8 cellular contexts compared by ENCODE assay signal in genomic region chr15:74723754-74724334, GRCh38. TPM values are rescaled to one million over a fixed set of nuclear protein-coding genes. Genes with fewer than 3 reads are reported as not detected.
DNase-seq lines count a peak whose midpoint lies in the region; ATAC-seq and FAIRE-seq lines count a peak whose summit lies in the region.

No MANE protein-coding gene starts in this region.

- intact Hi-C loops in posterior vena cava (cut with DNase I), result no loop called here

- H3K27ac Mint-ChIP-seq in activated naive CD8-positive, alpha-beta T cell, result peak overlapping the region; percentile 13
- no peak overlapping the region for H3K27ac Mint-ChIP-seq in activated naive CD8-positive, alpha-beta T cell treated with anti-CD3 and anti-CD28 coated beads, Interleukin-2, amount 50 U/mL, for 24 hours
- no peak overlapping the region for H3K27ac Mint-ChIP-seq in activated T-helper 17 cell treated with anti-CD3 and anti-CD28 coated beads, Interleukin-2, amount 50 U/mL, for 72 hours
- no peak overlapping the region for H3K27ac Mint-ChIP-seq in T-helper 2 cell treated with Interferon-gamma antibody and Interleukin-4, amounts not matched to agents 5 μg/mL and 100 μg/mL, for 36 hours

- H3K4me1 Mint-ChIP-seq in activated naive CD8-positive, alpha-beta T cell (ENCODE audit: low read depth), result peaks cover 12% of the 10 kb centered on the region
- H3K4me1 Mint-ChIP-seq in activated naive CD8-positive, alpha-beta T cell treated with anti-CD3 and anti-CD28 coated beads, Interleukin-2, amount 50 U/mL, for 24 hours, result peaks cover 13% of the 10 kb centered on the region
- peaks cover 6% of the 10 kb centered on the region for H3K4me1 Mint-ChIP-seq in activated T-helper 17 cell treated with anti-CD3 and anti-CD28 coated beads, Interleukin-2, amount 50 U/mL, for 72 hours
- H3K4me1 Mint-ChIP-seq in T-helper 2 cell treated with Interferon-gamma antibody and Interleukin-4, amounts not matched to agents 5 μg/mL and 100 μg/mL, for 36 hours (ENCODE audit: low read depth), result peaks cover 9% of the 10 kb centered on the region

- FAIRE-seq in islet of Langerhans (lab: Jason Lieb, UNC), result peak; percentile 55

- DNase-seq in activated naive CD8-positive, alpha-beta T cell treated with anti-CD3 and anti-CD28 coated beads, Interleukin-2, amount 50 U/mL, for 24 hours, result no peak
- DNase-seq in NCI-H187 treated with DMSO at 0.1 percent for 48 hours (lab: John Stamatoyannopoulos, UW), result peak; percentile 37
- DNase-seq in 8988T, result no peak
- no peak for DNase-seq in T-helper 2 cell treated with Interferon-gamma antibody and Interleukin-4, amounts not matched to agents 5 μg/mL and 100 μg/mL, for 36 hours (ENCODE audit: low spot score)
- no peak for DNase-seq in posterior vena cava (ENCODE audit: low spot score)

- peak overlapping the region; percentile 57 for H3K4me3 Mint-ChIP-seq in activated naive CD8-positive, alpha-beta T cell
- H3K4me3 Mint-ChIP-seq in activated naive CD8-positive, alpha-beta T cell treated with anti-CD3 and anti-CD28 coated beads, Interleukin-2, amount 50 U/mL, for 24 hours, result no peak overlapping the region
- H3K4me3 Mint-ChIP-seq in activated T-helper 17 cell treated with anti-CD3 and anti-CD28 coated beads, Interleukin-2, amount 50 U/mL, for 72 hours, result peak overlapping the region; percentile 84
- no peak overlapping the region for H3K4me3 Mint-ChIP-seq in T-helper 2 cell treated with Interferon-gamma antibody and Interleukin-4, amounts not matched to agents 5 μg/mL and 100 μg/mL, for 36 hours

- no peak for ATAC-seq in activated naive CD8-positive, alpha-beta T cell treated with anti-CD3 and anti-CD28 coated beads, Interleukin-2, amount 50 U/mL, for 24 hours
- no peak for ATAC-seq in activated T-helper 17 cell treated with anti-CD3 and anti-CD28 coated beads, Interleukin-2, amount 50 U/mL, for 72 hours (replicated peaks)

- no peaks in the 10 kb centered on the region for H3K9me3 Mint-ChIP-seq in activated naive CD8-positive, alpha-beta T cell (ENCODE audit: low read depth)
- H3K9me3 Mint-ChIP-seq in activated naive CD8-positive, alpha-beta T cell treated with anti-CD3 and anti-CD28 coated beads, Interleukin-2, amount 50 U/mL, for 24 hours, result no peaks in the 10 kb centered on the region
- no peaks in the 10 kb centered on the region for H3K9me3 Mint-ChIP-seq in activated T-helper 17 cell treated with anti-CD3 and anti-CD28 coated beads, Interleukin-2, amount 50 U/mL, for 72 hours
- no peaks in the 10 kb centered on the region for H3K9me3 Mint-ChIP-seq in T-helper 2 cell treated with Interferon-gamma antibody and Interleukin-4, amounts not matched to agents 5 μg/mL and 100 μg/mL, for 36 hours

- H3K27me3 Mint-ChIP-seq in activated naive CD8-positive, alpha-beta T cell, result peaks cover 5% of the 10 kb centered on the region
- peaks cover 19% of the 10 kb centered on the region for H3K27me3 Mint-ChIP-seq in activated naive CD8-positive, alpha-beta T cell treated with anti-CD3 and anti-CD28 coated beads, Interleukin-2, amount 50 U/mL, for 24 hours
- no peaks in the 10 kb centered on the region for H3K27me3 Mint-ChIP-seq in activated T-helper 17 cell treated with anti-CD3 and anti-CD28 coated beads, Interleukin-2, amount 50 U/mL, for 72 hours
- peaks cover 28% of the 10 kb centered on the region for H3K27me3 Mint-ChIP-seq in T-helper 2 cell treated with Interferon-gamma antibody and Interleukin-4, amounts not matched to agents 5 μg/mL and 100 μg/mL, for 36 hours (ENCODE audit: low read depth)

- H3K36me3 Mint-ChIP-seq in activated naive CD8-positive, alpha-beta T cell, result no peaks in the 10 kb centered on the region
- no peaks in the 10 kb centered on the region for H3K36me3 Mint-ChIP-seq in activated naive CD8-positive, alpha-beta T cell treated with anti-CD3 and anti-CD28 coated beads, Interleukin-2, amount 50 U/mL, for 24 hours (ENCODE audit: low read depth)
- no peaks in the 10 kb centered on the region for H3K36me3 Mint-ChIP-seq in activated T-helper 17 cell treated with anti-CD3 and anti-CD28 coated beads, Interleukin-2, amount 50 U/mL, for 72 hours (ENCODE audit: low read depth)
- no peaks in the 10 kb centered on the region for H3K36me3 Mint-ChIP-seq in T-helper 2 cell treated with Interferon-gamma antibody and Interleukin-4, amounts not matched to agents 5 μg/mL and 100 μg/mL, for 36 hours (ENCODE audit: low read depth)

RNA-seq across cellular contexts. Expression of gene CYP1A1, which starts 1.5 kb away (rescaled TPM):
- 10 to 100 TPM in 1 of 2 donors, 1 to 10 TPM in 1; 3.3 to 11.4 TPM for total RNA-seq in activated T-helper 17 cell treated with anti-CD3 and anti-CD28 coated beads, Interleukin-2, amount 50 U/mL, for 72 hours
- under 1 TPM in 1 of 2 donors, not detected in 1; 0.48 TPM for total RNA-seq in posterior vena cava

RNA-seq across cellular contexts. Expression of gene CYP1A2, which starts 24.8 kb away (rescaled TPM):
- not detected for total RNA-seq in activated T-helper 17 cell treated with anti-CD3 and anti-CD28 coated beads, Interleukin-2, amount 50 U/mL, for 72 hours
- not detected for total RNA-seq in posterior vena cava

RNA-seq across cellular contexts. Expression of gene EDC3, which starts 28.0 kb away (rescaled TPM):
- 10 to 100 TPM; 47.9 to 56.0 TPM for total RNA-seq in activated T-helper 17 cell treated with anti-CD3 and anti-CD28 coated beads, Interleukin-2, amount 50 U/mL, for 72 hours
- 10 to 100 TPM; 21.8 to 22.1 TPM for total RNA-seq in posterior vena cava

RNA-seq across cellular contexts. Expression of gene CSK, which starts 58.0 kb away (rescaled TPM):
- total RNA-seq in activated T-helper 17 cell treated with anti-CD3 and anti-CD28 coated beads, Interleukin-2, amount 50 U/mL, for 72 hours, result 100 to 1,000 TPM; 176 to 316 TPM
- 10 to 100 TPM; 29.6 to 31.8 TPM for total RNA-seq in posterior vena cava

Comparison
In these comparisons a context has a peak if more than half of its experiments do, and no peak if none do; other contexts are left out.
1. H3K4me3 Mint-ChIP-seq: peak in activated naive CD8-positive, alpha-beta T cell (single experiment) and activated T-helper 17 cell treated with anti-CD3 and anti-CD28 coated beads, Interleukin-2, amount 50 U/mL, for 72 hours (single experiment); none in activated naive CD8-positive, alpha-beta T cell treated with anti-CD3 and anti-CD28 coated beads, Interleukin-2, amount 50 U/mL, for 24 hours (single experiment) and T-helper 2 cell treated with Interferon-gamma antibody and Interleukin-4, amounts not matched to agents 5 μg/mL and 100 μg/mL, for 36 hours (single experiment).